In the genomic region with DNA sequence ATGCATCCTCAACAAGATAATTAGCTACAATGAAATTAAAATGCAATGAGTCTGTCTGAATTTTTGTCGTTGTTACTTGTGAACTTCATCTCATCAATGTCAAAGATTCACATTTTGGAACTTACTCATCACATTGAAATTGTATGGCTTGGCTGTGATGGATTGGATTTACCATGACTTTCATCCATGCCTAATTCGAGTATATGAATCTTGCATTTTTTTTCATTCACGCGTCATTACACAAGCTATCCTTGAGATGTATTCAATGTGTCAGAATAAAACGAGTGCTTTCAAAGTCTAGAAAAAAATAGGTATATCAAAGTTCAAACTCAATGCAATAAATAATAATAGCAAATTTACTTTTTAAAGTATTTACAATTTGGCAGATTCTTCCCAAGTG, we compare ENCODE assay signal across 21 cellular contexts.
DNase-seq lines count a peak whose midpoint lies in the region; ATAC-seq, FAIRE-seq and TF ChIP-seq lines count a peak whose summit lies in the region.
"Had no signal": no experiment of that assay in that cellular context is flagged by ENCODE, and none has a peak within 500 bp of the region (broad histone marks: within the 10 kb centered on the region; RNA-seq: fewer than 3 reads in every experiment).

No MANE protein-coding gene starts in this region.

- no peaks in the 10 kb centered on the region for H3K27me3 ChIP-seq in neural cell (ENCODE audit: insufficient read depth, low read depth, low read length)
- no peaks in the 10 kb centered on the region for H3K27me3 ChIP-seq in GM23338 (ENCODE audit: insufficient read depth)
- no peaks in the 10 kb centered on the region for H3K27me3 ChIP-seq in right cardiac atrium (ENCODE audit: control insufficient read depth, insufficient read depth)
- H3K27me3 ChIP-seq: BLaER1 treated with 17β-estradiol and CSF1 and Interleukin-3, amounts not matched to agents 10 nM and 100 nM had no signal

- no peaks in the 10 kb centered on the region; the same call in 2 of the 3 replicates for H3K9me3 Mint-ChIP-seq in GM23338

- H3F3A ChIP-seq in neural cell (ENCODE audit: insufficient read depth, low read length, poor library complexity, severe bottlenecking) (no peaks in the 10 kb centered on the region), GM23338 (replicated peaks; ENCODE audit: low read depth) (no peaks in the 10 kb centered on the region)

- 66% methylated on average over 5 of the region's 5 CpGs for WGBS in A549 (ENCODE audit: missing lambda C conversion rate)
- WGBS in right cardiac atrium, result 86% methylated on average over 5 of the region's 5 CpGs

- no peak overlapping the region for H3K9ac ChIP-seq in neural cell (ENCODE audit: low read length)
- H3K9ac ChIP-seq: BLaER1 treated with 17β-estradiol and CSF1 and Interleukin-3, amounts not matched to agents 10 nM and 100 nM had no signal

- H3K4me1 ChIP-seq in A549 (0 out of 3 replicates have a peak, but pooled peaks cover 4% of the 10 kb centered on the region), GM23338 (ENCODE audit: insufficient read depth) (no peaks in the 10 kb centered on the region), right cardiac atrium (ENCODE audit: control insufficient read depth, insufficient read depth, low read length) (no peaks in the 10 kb centered on the region)
- H3K4me1 ChIP-seq: BLaER1 treated with 17β-estradiol and CSF1 and Interleukin-3, amounts not matched to agents 10 nM and 100 nM had no signal

- TF ChIP-seq EP300 in A549 (IDR thresholded peaks at IDR 0.05) (no peak), neural cell (conservative IDR thresholded peaks at IDR 0.05; ENCODE audit: poor library complexity, severe bottlenecking) (peak; percentile 64)

- ATAC-seq in A549 (no peak), HG03045 (IDR thresholded peaks at IDR 0.05; ENCODE audit: unreplicated experiment) (no peak), GM23338 (no peak), right cardiac atrium (no peak)

- FAIRE-seq in A549 (lab: Jason Lieb, UNC) (peak; percentile 86), H54 (lab: Jason Lieb, UNC) (peak; percentile 79)
- FAIRE-seq: D721Med, GM12891, GM19239 had no signal

- H3K9me2 ChIP-seq in neural cell (ENCODE audit: insufficient read depth, low read length) (no peaks in the 10 kb centered on the region), GM23338 (ENCODE audit: insufficient read depth) (no peaks in the 10 kb centered on the region)

- H3K36me3 ChIP-seq in neural cell (ENCODE audit: insufficient read depth, low read length), result no peaks in the 10 kb centered on the region
- no peaks in the 10 kb centered on the region for H3K36me3 ChIP-seq in GM23338 (ENCODE audit: insufficient read depth)
- H3K36me3 ChIP-seq: BLaER1 treated with 17β-estradiol and CSF1 and Interleukin-3, amounts not matched to agents 10 nM and 100 nM had no signal

- TF ChIP-seq POLR2A in A549 (IDR thresholded peaks at IDR 0.05; ENCODE audit: low read length) (no peak), H54 (IDR thresholded peaks at IDR 0.05; ENCODE audit: low read depth, low read length) (no peak)

- H3K4me2 ChIP-seq in A549 (no peak overlapping the region), neural cell (ENCODE audit: low read length) (no peak overlapping the region), GM23338 (no peak overlapping the region)
- H3K4me2 ChIP-seq: BLaER1 treated with 17β-estradiol and CSF1 and Interleukin-3, amounts not matched to agents 10 nM and 100 nM had no signal

- CTCF ChIA-PET in A549 (lab: Yijun Ruan, JAX), result interaction anchor here (0.6 kb wide), 1 partner anchor 444 kb away, joined by 3 read pairs; no protein-coding TSS in a partner anchor

- H3K9me3 ChIP-seq in A549 (no peaks in the 10 kb centered on the region), neural cell (ENCODE audit: low read length) (no peaks in the 10 kb centered on the region), right cardiac atrium (ENCODE audit: control insufficient read depth, low read length) (no peaks in the 10 kb centered on the region)

- POLR2A ChIA-PET in A549 (lab: Yijun Ruan, JAX), result no interaction called here

- no peak for TF ChIP-seq RAD21 in A549 (conservative IDR thresholded peaks at IDR 0.05 in 1 of 2, IDR thresholded peaks at IDR 0.05 in 1 of 2)
- no peak for TF ChIP-seq RAD21 in neural cell (conservative IDR thresholded peaks at IDR 0.05)

- H4K20me1 ChIP-seq in neural cell (ENCODE audit: insufficient read depth), result no peaks in the 10 kb centered on the region
- no peaks in the 10 kb centered on the region; the same call in 1 of the 2 replicates for H4K20me1 ChIP-seq in GM23338 (replicated peaks; ENCODE audit: insufficient read depth)
- H4K20me1 ChIP-seq: BLaER1 treated with 17β-estradiol and CSF1 and Interleukin-3, amounts not matched to agents 10 nM and 100 nM had no signal

- H2AFZ ChIP-seq in neural cell (ENCODE audit: low read depth, low read length) (no peak overlapping the region), GM23338 (no peak overlapping the region)

- H3K4me3 ChIP-seq in A549 (no peak overlapping the region), astrocyte of the cerebellum (ENCODE audit: low read depth, low read length) (no peak overlapping the region), neural cell (ENCODE audit: low read length) (no peak overlapping the region), GM23338 (no peak overlapping the region), right cardiac atrium (ENCODE audit: low read length) (no peak overlapping the region)
- H3K4me3 ChIP-seq: BLaER1 treated with 17β-estradiol and CSF1 and Interleukin-3, amounts not matched to agents 10 nM and 100 nM had no signal

- no peak for TF ChIP-seq CTCF in A549 (IDR thresholded peaks at IDR 0.05)
- TF ChIP-seq CTCF in astrocyte of the cerebellum (IDR thresholded peaks at IDR 0.05; ENCODE audit: low read depth, low read length, missing control alignments), result no peak
- TF ChIP-seq CTCF in neural cell (IDR thresholded peaks at IDR 0.05; ENCODE audit: poor library complexity, severe bottlenecking), result no peak
- TF ChIP-seq CTCF in GM23338 (conservative IDR thresholded peaks at IDR 0.05; ENCODE audit: low read depth in 2 of 2), result no peak

- no peak for DNase-seq in A549 (ENCODE audit: low read depth in 1 of 2, low spot score in 1 of 2)
- DNase-seq in H54 (ENCODE audit: insufficient read length, low spot score), result no peak
- DNase-seq in astrocyte of the cerebellum (ENCODE audit: low read depth), result peak; percentile 29
- no peak for DNase-seq in GM23338 (ENCODE audit: low spot score)
- DNase-seq in right cardiac atrium, result no peak
- DNase-seq: 8988T; AML-193; Calu3; CD4-positive, alpha-beta T cell; CD8-positive, alpha-beta memory T cell; COR-L47; DMS79 treated with DMSO at 0.1 percent for 48 hours; GF-D8 had no signal

- no peaks in the 10 kb centered on the region for H3K4me1 Mint-ChIP-seq in GM23338
- H3K4me1 Mint-ChIP-seq: B cell; CD8-positive, alpha-beta memory T cell had no signal

- H3K27ac ChIP-seq in A549, result no peak overlapping the region
- H3K27ac ChIP-seq in neural cell (ENCODE audit: low read length), result no peak overlapping the region
- no peak overlapping the region for H3K27ac ChIP-seq in GM23338 (ENCODE audit: low read depth)
- no peak overlapping the region for H3K27ac ChIP-seq in right cardiac atrium (ENCODE audit: low read length)
- H3K27ac ChIP-seq: BLaER1 treated with 17β-estradiol and CSF1 and Interleukin-3, amounts not matched to agents 10 nM and 100 nM; C4-2B had no signal

- H3K27me3 Mint-ChIP-seq in GM23338 (ENCODE audit: insufficient read depth, low read depth, poor library complexity), result no peaks in the 10 kb centered on the region
- H3K27me3 Mint-ChIP-seq: B cell; CD4-positive, alpha-beta T cell had no signal

- H3K27ac Mint-ChIP-seq in GM23338, result no peak overlapping the region
- H3K27ac Mint-ChIP-seq: B cell; CD4-positive, alpha-beta T cell; CD8-positive, alpha-beta memory T cell had no signal

- H3K36me3 Mint-ChIP-seq in GM23338 (ENCODE audit: low read depth), result no peaks in the 10 kb centered on the region
- H3K36me3 Mint-ChIP-seq: CD8-positive, alpha-beta memory T cell had no signal

- H3K79me2 ChIP-seq in neural cell (replicated peaks; ENCODE audit: insufficient read depth, low read length), result no peaks in the 10 kb centered on the region
- H3K79me2 ChIP-seq in GM23338 (replicated peaks; ENCODE audit: insufficient read depth), result no peaks in the 10 kb centered on the region

- in situ Hi-C loops in astrocyte of the cerebellum (cut with HindIII; ENCODE audit: low sequenced_read_pairs), result no loop called here

- intact Hi-C loops in right cardiac atrium (cut with DNase I), result no loop called here

- no peak overlapping the region for H3K4me3 Mint-ChIP-seq in GM23338
- H3K4me3 Mint-ChIP-seq: B cell; CD4-positive, alpha-beta T cell; CD8-positive, alpha-beta memory T cell had no signal

TF ChIP-seq in A549, 52 proteins besides CTCF, POLR2A, EP300 and RAD21:
- no peak for TF ChIP-seq HDAC2 (IDR thresholded peaks at IDR 0.05)

TF ChIP-seq in neural cell, 6 proteins besides CTCF, POLR2A, EP300 and RAD21 (continues in another document):
- no peak for TF ChIP-seq SMC3 (conservative IDR thresholded peaks at IDR 0.05; ENCODE audit: poor library complexity)
- TF ChIP-seq TAF1 (IDR thresholded peaks at IDR 0.05; ENCODE audit: low read depth), result no peak
- no peak for TF ChIP-seq MXI1 (conservative IDR thresholded peaks at IDR 0.05; ENCODE audit: poor library complexity, severe bottlenecking)
- no peak for TF ChIP-seq EZH2 (IDR thresholded peaks at IDR 0.05; ENCODE audit: borderline replicate concordance, insufficient read depth, low read length, poor library complexity, severe bottlenecking)

TF ChIP-seq in GM23338, 12 proteins besides CTCF, POLR2A, EP300 and RAD21 (continues in another document):
- TF ChIP-seq, protein P1, sequence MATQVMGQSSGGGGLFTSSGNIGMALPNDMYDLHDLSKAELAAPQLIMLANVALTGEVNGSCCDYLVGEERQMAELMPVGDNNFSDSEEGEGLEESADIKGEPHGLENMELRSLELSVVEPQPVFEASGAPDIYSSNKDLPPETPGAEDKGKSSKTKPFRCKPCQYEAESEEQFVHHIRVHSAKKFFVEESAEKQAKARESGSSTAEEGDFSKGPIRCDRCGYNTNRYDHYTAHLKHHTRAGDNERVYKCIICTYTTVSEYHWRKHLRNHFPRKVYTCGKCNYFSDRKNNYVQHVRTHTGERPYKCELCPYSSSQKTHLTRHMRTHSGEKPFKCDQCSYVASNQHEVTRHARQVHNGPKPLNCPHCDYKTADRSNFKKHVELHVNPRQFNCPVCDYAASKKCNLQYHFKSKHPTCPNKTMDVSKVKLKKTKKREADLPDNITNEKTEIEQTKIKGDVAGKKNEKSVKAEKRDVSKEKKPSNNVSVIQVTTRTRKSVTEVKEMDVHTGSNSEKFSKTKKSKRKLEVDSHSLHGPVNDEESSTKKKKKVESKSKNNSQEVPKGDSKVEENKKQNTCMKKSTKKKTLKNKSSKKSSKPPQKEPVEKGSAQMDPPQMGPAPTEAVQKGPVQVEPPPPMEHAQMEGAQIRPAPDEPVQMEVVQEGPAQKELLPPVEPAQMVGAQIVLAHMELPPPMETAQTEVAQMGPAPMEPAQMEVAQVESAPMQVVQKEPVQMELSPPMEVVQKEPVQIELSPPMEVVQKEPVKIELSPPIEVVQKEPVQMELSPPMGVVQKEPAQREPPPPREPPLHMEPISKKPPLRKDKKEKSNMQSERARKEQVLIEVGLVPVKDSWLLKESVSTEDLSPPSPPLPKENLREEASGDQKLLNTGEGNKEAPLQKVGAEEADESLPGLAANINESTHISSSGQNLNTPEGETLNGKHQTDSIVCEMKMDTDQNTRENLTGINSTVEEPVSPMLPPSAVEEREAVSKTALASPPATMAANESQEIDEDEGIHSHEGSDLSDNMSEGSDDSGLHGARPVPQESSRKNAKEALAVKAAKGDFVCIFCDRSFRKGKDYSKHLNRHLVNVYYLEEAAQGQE (IDR thresholded peaks at IDR 0.05; ENCODE audit: unreplicated experiment), result no peak
